In genomic region chr3:46449755-46450552, GRCh38 we compare ENCODE assay signal across 9 cellular contexts. TPM values are rescaled to one million over a fixed set of nuclear protein-coding genes. Genes with fewer than 3 reads are reported as not detected.
DNase-seq lines count a peak whose midpoint lies in the region; ATAC-seq and TF ChIP-seq lines count a peak whose summit lies in the region.
"Had no signal": no experiment of that assay in that cellular context is flagged by ENCODE, and none has a peak within 500 bp of the region (broad histone marks: within the 10 kb centered on the region; RNA-seq: fewer than 3 reads in every experiment).

No MANE protein-coding gene starts in this region.

- H3K4me1 Mint-ChIP-seq in activated CD8-positive, alpha-beta memory T cell treated with anti-CD3 and anti-CD28 coated beads, Interleukin-2, amount 10 ng/mL, durations not matched to agents 7 days and 5 days = peaks cover 7% of the 10 kb centered on the region
- peaks cover 0 to 4% of the 10 kb centered on the region in 2 donors for H3K4me1 Mint-ChIP-seq in effector memory CD8-positive, alpha-beta T cell (ENCODE audit: low read depth in 2 of 2)
- H3K4me1 Mint-ChIP-seq: CD4-positive, CD25-positive, alpha-beta regulatory T cell had no signal

- H3K27ac Mint-ChIP-seq in activated CD8-positive, alpha-beta memory T cell treated with anti-CD3 and anti-CD28 coated beads, Interleukin-2, amount 10 ng/mL, durations not matched to agents 7 days and 5 days = no peak overlapping the region
- no peak overlapping the region for H3K27ac Mint-ChIP-seq in effector memory CD8-positive, alpha-beta T cell
- H3K27ac Mint-ChIP-seq: CD4-positive, CD25-positive, alpha-beta regulatory T cell had no signal

- H3K27me3 Mint-ChIP-seq in activated CD8-positive, alpha-beta memory T cell treated with anti-CD3 and anti-CD28 coated beads, Interleukin-2, amount 10 ng/mL, durations not matched to agents 7 days and 5 days = peaks cover 37% of the 10 kb centered on the region
- peaks cover 31 to 57% of the 10 kb centered on the region in 2 donors for H3K27me3 Mint-ChIP-seq in effector memory CD8-positive, alpha-beta T cell

- peak; percentile 27 for DNase-seq in activated CD8-positive, alpha-beta memory T cell treated with anti-CD3 and anti-CD28 coated beads, Interleukin-2, amount 10 ng/mL, durations not matched to agents 7 days and 5 days
- DNase-seq in activated CD8-positive, alpha-beta memory T cell treated with anti-CD3 and anti-CD28 coated beads, Interleukin-2, amount 50 U/mL, for 48 hours = no peak
- peak; percentile 23 for DNase-seq in NT2/D1 (ENCODE audit: low read depth, low spot score)
- DNase-seq in esophagus squamous epithelium (lab: John Stamatoyannopoulos, UW) = no peak
- no peak for DNase-seq in spleen
- no peak for DNase-seq in effector memory CD8-positive, alpha-beta T cell
- DNase-seq: CD4-positive, CD25-positive, alpha-beta regulatory T cell had no signal

- no peak overlapping the region for H3K4me3 Mint-ChIP-seq in activated CD8-positive, alpha-beta memory T cell treated with anti-CD3 and anti-CD28 coated beads, Interleukin-2, amount 10 ng/mL, durations not matched to agents 7 days and 5 days
- H3K4me3 Mint-ChIP-seq in effector memory CD8-positive, alpha-beta T cell = no peak overlapping the region
- H3K4me3 Mint-ChIP-seq: CD4-positive, CD25-positive, alpha-beta regulatory T cell had no signal

- 67 to 71% methylated on average over 7 to 11 of the region's 14 CpGs for WGBS in esophagus squamous epithelium, 2 donors
- 68 to 77% (median 73%) methylated on average over 14 of the region's 14 CpGs for WGBS in spleen, 5 donors

- H3K27me3 ChIP-seq in NT2/D1 (ENCODE audit: insufficient read depth, insufficient read length) = no peaks in the 10 kb centered on the region
- peaks cover 0 to 10% (median 0%) of the 10 kb centered on the region in 4 donors for H3K27me3 ChIP-seq in esophagus squamous epithelium
- peaks cover 0 to 5% (median 0%) of the 10 kb centered on the region in 7 donors for H3K27me3 ChIP-seq in spleen (replicated peaks in 1 of 7)

- no peak for ATAC-seq in activated CD8-positive, alpha-beta memory T cell treated with anti-CD3 and anti-CD28 coated beads, Interleukin-2, amount 10 ng/mL, durations not matched to agents 7 days and 5 days
- ATAC-seq in HG02588 (IDR thresholded peaks at IDR 0.05; ENCODE audit: unreplicated experiment) = no peak
- no peak for ATAC-seq in HG02981 (IDR thresholded peaks at IDR 0.05; ENCODE audit: unreplicated experiment)
- no peak for ATAC-seq in effector memory CD8-positive, alpha-beta T cell (replicated peaks)

- no peak overlapping the region for H3K27ac ChIP-seq in esophagus squamous epithelium
- H3K27ac ChIP-seq in spleen = no peak overlapping the region

- H3K9me3 ChIP-seq in NT2/D1 (ENCODE audit: insufficient read depth, low read length) (no peaks in the 10 kb centered on the region), esophagus squamous epithelium (no peaks in the 10 kb centered on the region), spleen (no peaks in the 10 kb centered on the region)

- H3K4me3 ChIP-seq in NT2/D1 (ENCODE audit: insufficient read length, low read depth) = no peak overlapping the region
- H3K4me3 ChIP-seq in esophagus squamous epithelium = no peak overlapping the region
- H3K4me3 ChIP-seq in spleen = no peak overlapping the region

- H3K9ac ChIP-seq in NT2/D1 (ENCODE audit: insufficient read length, low read depth) = no peak overlapping the region

- TF ChIP-seq CTCF in esophagus squamous epithelium (IDR thresholded peaks at IDR 0.05) = peak in 4 of 6 experiments; percentile 32 to 46 (median 38)
- peak in 8 of 11 experiments; percentile 14 to 65 (median 52) for TF ChIP-seq CTCF in spleen (IDR thresholded peaks at IDR 0.05 in 8 of 11, conservative IDR thresholded peaks at IDR 0.05 in 3 of 11)

- no peaks in the 10 kb centered on the region for H3K9me3 Mint-ChIP-seq in activated CD8-positive, alpha-beta memory T cell treated with anti-CD3 and anti-CD28 coated beads, Interleukin-2, amount 10 ng/mL, durations not matched to agents 7 days and 5 days (ENCODE audit: low read depth)
- H3K9me3 Mint-ChIP-seq in effector memory CD8-positive, alpha-beta T cell = no peaks in the 10 kb centered on the region
- H3K9me3 Mint-ChIP-seq: CD4-positive, CD25-positive, alpha-beta regulatory T cell had no signal

- H3K36me3 Mint-ChIP-seq in activated CD8-positive, alpha-beta memory T cell treated with anti-CD3 and anti-CD28 coated beads, Interleukin-2, amount 10 ng/mL, durations not matched to agents 7 days and 5 days = no peaks in the 10 kb centered on the region
- no peaks in the 10 kb centered on the region for H3K36me3 Mint-ChIP-seq in effector memory CD8-positive, alpha-beta T cell (ENCODE audit: insufficient read depth)
- H3K36me3 Mint-ChIP-seq: CD4-positive, CD25-positive, alpha-beta regulatory T cell had no signal

- H3K36me3 ChIP-seq in NT2/D1 (ENCODE audit: insufficient read depth, insufficient read length, low read length) (no peaks in the 10 kb centered on the region), esophagus squamous epithelium (no peaks in the 10 kb centered on the region), spleen (peaks cover 0 to 99% (median 7%) of the 10 kb centered on the region in 6 donors)

- no peaks in the 10 kb centered on the region for H3K4me1 ChIP-seq in NT2/D1 (ENCODE audit: insufficient read depth, insufficient read length)
- peaks cover 0 to 9% (median 0%) of the 10 kb centered on the region in 3 donors for H3K4me1 ChIP-seq in esophagus squamous epithelium
- peaks cover 0 to 14% (median 3%) of the 10 kb centered on the region in 6 donors for H3K4me1 ChIP-seq in spleen

- intact Hi-C loops in esophagus squamous epithelium (cut with DNase I) = no loop called here
- intact Hi-C loops in spleen (cut with DNase I; ENCODE audit: low total_unique reads) = no loop called here

- TF ChIP-seq POLR2A in esophagus squamous epithelium (IDR thresholded peaks at IDR 0.05) = no peak
- no peak for TF ChIP-seq POLR2A in spleen (IDR thresholded peaks at IDR 0.05)

- CTCF ChIA-PET in activated CD8-positive, alpha-beta memory T cell treated with anti-CD3 and anti-CD28 coated beads, Interleukin-2, amount 10 ng/mL, durations not matched to agents 7 days and 5 days (lab: Charles Lee) = interaction anchor here (0.7 to 2.0 kb wide), 7 partner anchors 16 to 112 kb away, joined by 3 to 6 read pairs (median 3); no protein-coding TSS in a partner anchor

RNA-seq across cellular contexts. Expression of gene LTF, which starts 14.8 kb away (rescaled TPM):
- not detected for total RNA-seq in activated CD8-positive, alpha-beta memory T cell treated with anti-CD3 and anti-CD28 coated beads, Interleukin-2, amount 10 ng/mL, durations not matched to agents 7 days and 5 days
- total RNA-seq in esophagus squamous epithelium (100 to 1,000 TPM in 1 of 4 donors, 1 to 10 TPM in 2, under 1 TPM in 1; 0.57 to 204 (median 2.6) TPM), spleen (100 to 1,000 TPM in 3 of 7 donors, 10 to 100 TPM in 4; 48.2 to 598 (median 63.2) TPM)
- 10 to 100 TPM; 15.2 to 34.7 (median 16.7) TPM for polyA plus RNA-seq in spleen
- total RNA-seq: CD4-positive, CD25-positive, alpha-beta regulatory T cell had no signal
- polyA plus RNA-seq: CD4-positive, CD25-positive, alpha-beta regulatory T cell had no signal

RNA-seq across cellular contexts. Expression of gene CCRL2, which starts 42.9 kb away (rescaled TPM):
- 10 to 100 TPM in 1 of 2 experiments, 1 to 10 TPM in 1; 10.0 to 11.9 TPM for total RNA-seq in activated CD8-positive, alpha-beta memory T cell treated with anti-CD3 and anti-CD28 coated beads, Interleukin-2, amount 10 ng/mL, durations not matched to agents 7 days and 5 days
- total RNA-seq in esophagus squamous epithelium = 1 to 10 TPM in 2 of 4 donors, under 1 TPM in 1, not detected in 1; 0.48 to 1.5 (median 1.1) TPM
- total RNA-seq in spleen = 10 to 100 TPM in 6 of 7 donors, 1 to 10 TPM in 1; 9.9 to 21.7 (median 15.5) TPM
- polyA plus RNA-seq in spleen = 10 to 100 TPM in 1 of 3 donors, 1 to 10 TPM in 2; 4.8 to 12.0 (median 5.6) TPM

RNA-seq across cellular contexts. Expression of gene RTP3, which starts 47.8 kb away (rescaled TPM):
- total RNA-seq in activated CD8-positive, alpha-beta memory T cell treated with anti-CD3 and anti-CD28 coated beads, Interleukin-2, amount 10 ng/mL, durations not matched to agents 7 days and 5 days = not detected
- total RNA-seq in esophagus squamous epithelium = not detected
- total RNA-seq in spleen = not detected
- not detected for polyA plus RNA-seq in spleen
- total RNA-seq: CD4-positive, CD25-positive, alpha-beta regulatory T cell had no signal
- polyA plus RNA-seq: CD4-positive, CD25-positive, alpha-beta regulatory T cell had no signal

Comparison
In these comparisons a context has a peak if more than half of its experiments do, and no peak if none do; other contexts are left out.
1. DNase-seq: peak in activated CD8-positive, alpha-beta memory T cell treated with anti-CD3 and anti-CD28 coated beads, Interleukin-2, amount 10 ng/mL, durations not matched to agents 7 days and 5 days (single experiment) and NT2/D1 (single experiment); none in activated CD8-positive, alpha-beta memory T cell treated with anti-CD3 and anti-CD28 coated beads, Interleukin-2, amount 50 U/mL, for 48 hours (single experiment), esophagus squamous epithelium (single experiment), spleen (single experiment) and effector memory CD8-positive, alpha-beta T cell (0 of 3).
2. RNA of gene CCRL2, which starts 42.9 kb away (total RNA-seq): 9.9 to 21.7 TPM in spleen and 10.0 to 11.9 TPM in activated CD8-positive, alpha-beta memory T cell treated with anti-CD3 and anti-CD28 coated beads, Interleukin-2, amount 10 ng/mL, durations not matched to agents 7 days and 5 days; 0.48 to 1.5 TPM in esophagus squamous epithelium; every median in the first group is over 4 times any median in the second.